Comparison of ENCODE assay signal across 1 cellular context in genomic region chr7:74449809-74450397, GRCh38.
TF ChIP-seq lines count a peak whose summit lies in the region.

No MANE protein-coding gene starts in this region.

TF ChIP-seq in HepG2, 621 proteins besides CTCF, POLR2A, EP300 and RAD21 (continued from another document and continues in another):
- TF ChIP-seq ZNF687 (CRISPR knock-in tag; IDR thresholded peaks at IDR 0.05) (peak; percentile 43), CHD4 (IDR thresholded peaks at IDR 0.05; ENCODE audit: borderline replicate concordance, low read length) (no peak), ZNF24 (IDR thresholded peaks at IDR 0.05) (no peak), HDAC6 (IDR thresholded peaks at IDR 0.05; ENCODE audit: low read depth, low read length) (no peak), ZSCAN12 (CRISPR knock-in tag; IDR thresholded peaks at IDR 0.05) (no peak), ZNF263 (CRISPR knock-in tag; IDR thresholded peaks at IDR 0.05) (peak; percentile 75), FOXO1 (CRISPR knock-in tag; IDR thresholded peaks at IDR 0.05) (no peak), RBAK (CRISPR knock-in tag; IDR thresholded peaks at IDR 0.05) (no peak), RARA (CRISPR knock-in tag; IDR thresholded peaks at IDR 0.05) (0 out of 2 replicates have a peak, but pooled peaks have one; percentile 19), PAXIP1 (CRISPR knock-in tag; conservative IDR thresholded peaks at IDR 0.05) (no peak), ZNF180 (CRISPR knock-in tag; IDR thresholded peaks at IDR 0.05; ENCODE audit: borderline replicate concordance, low read depth) (no peak), ZNF234 (CRISPR knock-in tag; conservative IDR thresholded peaks at IDR 0.05) (no peak), ZNF484 (CRISPR knock-in tag; IDR thresholded peaks at IDR 0.05; ENCODE audit: borderline replicate concordance, low read depth) (no peak), RERE (CRISPR knock-in tag; IDR thresholded peaks at IDR 0.05; ENCODE audit: low read depth) (no peak), SIN3A (IDR thresholded peaks at IDR 0.05; ENCODE audit: borderline replicate concordance, low read depth, low read length) (no peak), CREBL2 (CRISPR knock-in tag; IDR thresholded peaks at IDR 0.05; ENCODE audit: borderline replicate concordance) (no peak), GZF1 (CRISPR knock-in tag; IDR thresholded peaks at IDR 0.05) (no peak), REST (IDR thresholded peaks at IDR 0.05; ENCODE audit: borderline replicate concordance in 1 of 2, low read depth in 1 of 2, low read length in 2 of 2) (no peak), ZNF740 (CRISPR knock-in tag; IDR thresholded peaks at IDR 0.05) (no peak), ZNF670 (CRISPR knock-in tag; IDR thresholded peaks at IDR 0.05; ENCODE audit: borderline replicate concordance) (no peak), ZNF512 (CRISPR knock-in tag; IDR thresholded peaks at IDR 0.05) (no peak), SNAPC4 (CRISPR knock-in tag; IDR thresholded peaks at IDR 0.05) (no peak), ZSCAN29 (CRISPR knock-in tag; conservative IDR thresholded peaks at IDR 0.05) (no peak), KDM5B (CRISPR knock-in tag; IDR thresholded peaks at IDR 0.05; ENCODE audit: borderline replicate concordance) (0 out of 2 replicates have a peak, but pooled peaks have one; percentile 15), ZNF446 (CRISPR knock-in tag; IDR thresholded peaks at IDR 0.05) (no peak), SOX5 (CRISPR knock-in tag; IDR thresholded peaks at IDR 0.05; ENCODE audit: borderline replicate concordance) (no peak), PAX8 (CRISPR knock-in tag; IDR thresholded peaks at IDR 0.05; ENCODE audit: borderline replicate concordance) (no peak), ZNF724P (CRISPR knock-in tag; IDR thresholded peaks at IDR 0.05; ENCODE audit: borderline replicate concordance) (0 out of 2 replicates have a peak, but pooled peaks have one; percentile 55), NFKB2 (CRISPR knock-in tag; IDR thresholded peaks at IDR 0.05; ENCODE audit: borderline replicate concordance) (no peak), SMC3 (IDR thresholded peaks at IDR 0.05; ENCODE audit: low read length) (peak; percentile 71), MATR3 (CRISPR knock-in tag; IDR thresholded peaks at IDR 0.05) (no peak), ZNF432 (CRISPR knock-in tag; IDR thresholded peaks at IDR 0.05; ENCODE audit: borderline replicate concordance) (no peak), NFATC3 (CRISPR knock-in tag; IDR thresholded peaks at IDR 0.05) (no peak), TEAD3 (CRISPR knock-in tag; optimal IDR thresholded peaks at IDR 0.05; ENCODE audit: borderline replicate concordance) (peak; percentile 16)
